In the genomic region with DNA sequence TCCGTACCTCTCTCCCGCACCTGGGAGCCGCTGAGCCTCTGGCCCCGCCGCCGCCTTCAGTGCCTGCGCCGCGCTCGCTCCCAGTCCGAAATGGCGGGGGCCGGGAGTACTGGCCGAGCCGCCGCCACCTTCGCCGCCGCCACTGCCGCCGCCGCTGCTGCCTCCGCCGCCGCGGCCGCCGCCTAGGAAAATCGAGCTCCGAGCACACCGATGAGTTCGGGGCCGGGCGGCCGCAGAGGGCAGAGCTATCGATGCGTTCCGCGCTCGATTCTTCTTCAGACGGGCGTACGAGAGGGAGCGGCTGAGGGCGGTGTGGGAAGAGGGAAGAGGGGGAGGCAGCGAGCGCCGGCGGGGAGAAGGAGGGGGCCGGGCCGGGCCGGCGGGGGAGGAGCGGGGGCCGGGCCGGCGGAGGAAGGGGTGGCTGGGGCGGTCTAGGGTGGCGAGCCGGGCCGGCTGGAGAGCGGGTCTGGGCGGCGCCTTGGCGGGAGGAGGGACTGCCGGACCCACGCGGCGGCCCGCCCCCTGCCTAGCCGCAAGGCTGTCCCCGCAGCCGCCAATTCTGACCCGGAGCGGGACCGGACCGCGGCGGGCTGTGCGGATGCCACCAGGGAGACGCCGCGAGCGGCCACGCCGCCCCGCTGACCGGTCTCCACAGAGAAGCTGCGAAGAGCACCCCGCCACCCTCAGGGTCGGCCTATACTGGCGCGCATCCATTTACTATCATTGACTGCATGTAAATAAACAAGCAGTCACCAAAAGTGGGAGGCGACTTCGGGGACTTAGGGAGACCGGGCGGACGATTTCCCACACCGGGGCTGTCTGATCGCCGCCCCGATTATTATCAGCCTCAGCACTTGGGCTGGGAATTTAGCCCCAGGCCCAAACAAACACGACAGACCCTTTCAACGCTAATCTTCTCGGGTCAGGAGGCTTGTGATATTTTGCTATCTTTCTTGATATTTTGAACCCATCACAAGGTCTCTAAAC, we compare ENCODE assay signal across 8 cellular contexts. TPM values are rescaled to one million over a fixed set of nuclear protein-coding genes. Genes with fewer than 3 reads are reported as not detected.
DNase-seq lines count a peak whose midpoint lies in the region; ATAC-seq and TF ChIP-seq lines count a peak whose summit lies in the region.

TSS of gene KRAS (minus strand) at position 186 of the 987 bp plus-strand sequence.

- ATAC-seq in HG02623 (IDR thresholded peaks at IDR 0.05; ENCODE audit: unreplicated experiment), result peak; percentile 79
- peak; percentile 83 to 90 for ATAC-seq in activated naive CD4-positive, alpha-beta T cell treated with anti-CD3 and anti-CD28 coated beads, Interleukin-2, amount 50 U/mL, for 72 hours
- ATAC-seq in omental fat pad (ENCODE audit: low FRiP score), result peak; percentile 98

- no peaks in the 10 kb centered on the region for H3K9me3 Mint-ChIP-seq in activated naive CD4-positive, alpha-beta T cell treated with anti-CD3 and anti-CD28 coated beads, Interleukin-2, amount 50 U/mL, for 72 hours

- H3K27ac Mint-ChIP-seq in activated naive CD4-positive, alpha-beta T cell treated with anti-CD3 and anti-CD28 coated beads, Interleukin-2, amount 50 U/mL, for 72 hours, result peak within 1 kb of the TSS; percentile 82 to 86

- DNase-seq in GM10266 (ENCODE audit: extremely low spot score) (peak; percentile 94), NCI-H1092 treated with DMSO at 0.1 percent for 48 hours (lab: John Stamatoyannopoulos, UW) (peak; percentile 92), SKM-1 (lab: John Stamatoyannopoulos, UW; ENCODE audit: unreplicated experiment) (peak; percentile 26), glomerular visceral epithelial cell (ENCODE audit: extremely low spot score) (peak; percentile 96), omental fat pad (ENCODE audit: low spot score) (peak; percentile 82)
- peak; percentile 89 to 90 for DNase-seq in activated naive CD4-positive, alpha-beta T cell treated with anti-CD3 and anti-CD28 coated beads, Interleukin-2, amount 50 U/mL, for 72 hours (ENCODE audit: low spot score in 2 of 2)

- H3K27ac ChIP-seq in temporal lobe (ENCODE audit: low read depth, low read length), result peak within 1 kb of the TSS; percentile 38

- TF ChIP-seq CTCF in GM10266 (IDR thresholded peaks at IDR 0.05; ENCODE audit: control insufficient read depth, insufficient read depth, low read depth, missing control alignments) (no peak), omental fat pad (IDR thresholded peaks at IDR 0.05) (no peak)

- H3K36me3 Mint-ChIP-seq in activated naive CD4-positive, alpha-beta T cell treated with anti-CD3 and anti-CD28 coated beads, Interleukin-2, amount 50 U/mL, for 72 hours, result peaks cover 0 to 5% of the 10 kb centered on the region in 2 donors

RNA-seq across cellular contexts. Expression of gene KRAS, which starts in this region (rescaled TPM):
- 10 to 100 TPM; 18.6 to 20.2 TPM for total RNA-seq in activated naive CD4-positive, alpha-beta T cell treated with anti-CD3 and anti-CD28 coated beads, Interleukin-2, amount 50 U/mL, for 72 hours
- total RNA-seq in omental fat pad, result 10 to 100 TPM; 10.7 to 22.1 (median 16.3) TPM
- 40.8 TPM for total RNA-seq in temporal lobe

Comparison
In these comparisons a context has a peak if more than half of its experiments do, and no peak if none do; other contexts are left out.
1. Peak in every context shown above with its lines: DNase-seq, ATAC-seq and H3K27ac ChIP-seq.
2. DNase-seq: peak in every context shown above with its lines; median percentile 96 in glomerular visceral epithelial cell; 94 in GM10266; 92 in NCI-H1092 treated with DMSO at 0.1 percent for 48 hours; 90 in activated naive CD4-positive, alpha-beta T cell treated with anti-CD3 and anti-CD28 coated beads, Interleukin-2, amount 50 U/mL, for 72 hours; 82 in omental fat pad; 26 in SKM-1.